1 cellular context compared by ENCODE assay signal in genomic region chr4:15811703-15812325, GRCh38.
TF ChIP-seq lines count a peak whose summit lies in the region.

No MANE protein-coding gene starts in this region.

TF ChIP-seq in Ishikawa, 13 proteins besides CTCF, POLR2A, EP300 and RAD21 (continued from another document):
- TF ChIP-seq REST (IDR thresholded peaks at IDR 0.05; ENCODE audit: low read depth) = no peak
- TF ChIP-seq CEBPB (IDR thresholded peaks at IDR 0.05) = no peak
